Comparison of ENCODE assay signal across 8 cellular contexts in the genomic region with DNA sequence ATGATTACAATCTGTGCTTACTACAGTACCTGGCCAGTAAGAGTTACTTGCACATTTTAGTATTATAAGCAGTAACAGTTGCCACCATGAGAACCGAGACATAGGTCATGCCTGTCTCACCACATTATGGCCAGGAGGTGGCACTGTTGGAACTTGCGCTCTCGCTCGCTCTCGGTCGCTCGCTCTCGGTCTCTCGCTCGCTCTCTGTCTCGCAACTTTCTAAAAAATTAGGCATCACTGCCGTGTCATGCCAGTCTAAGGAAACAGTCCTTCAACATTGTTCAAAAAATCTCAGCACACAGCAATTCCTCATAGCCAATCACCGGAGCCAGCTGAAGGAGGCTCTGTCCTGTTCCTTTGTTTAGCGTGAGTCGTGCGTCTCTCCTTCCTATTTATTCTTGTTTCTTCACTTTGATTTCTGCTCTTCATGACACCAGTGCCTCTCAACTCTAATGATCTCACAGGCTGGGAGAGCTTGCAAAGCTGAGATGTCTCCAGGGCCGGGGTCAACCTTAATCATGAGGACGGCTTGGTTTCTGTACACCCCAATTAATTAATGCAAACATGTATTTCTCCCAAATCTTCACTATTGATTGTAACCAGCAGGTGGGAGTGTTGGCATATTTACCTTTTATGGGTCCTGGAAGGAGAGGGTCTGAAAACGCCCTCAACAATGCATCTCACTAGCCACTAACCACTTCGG. TPM values are rescaled to one million over a fixed set of nuclear protein-coding genes. Genes with fewer than 3 reads are reported as not detected.
DNase-seq lines count a peak whose midpoint lies in the region; ATAC-seq, FAIRE-seq and TF ChIP-seq lines count a peak whose summit lies in the region.

No MANE protein-coding gene starts in this region.

- FAIRE-seq in astrocyte (lab: Jason Lieb, UNC): peak; percentile 88

- H3K27me3 ChIP-seq in astrocyte (ENCODE audit: insufficient read depth, low read length): peaks cover 10% of the 10 kb centered on the region
- no peaks in the 10 kb centered on the region for H3K27me3 ChIP-seq in right cardiac atrium (ENCODE audit: control insufficient read depth, insufficient read depth)
- peaks cover 0 to 11% (median 3%) of the 10 kb centered on the region in 3 donors for H3K27me3 ChIP-seq in psoas muscle (ENCODE audit: insufficient read depth in 3 of 3, low read length in 2 of 3)

- H2AFZ ChIP-seq in astrocyte (ENCODE audit: low read depth, low read length): peak overlapping the region; percentile 95

- peak; percentile 69 for DNase-seq in GM13976 (ENCODE audit: low spot score)
- peak; percentile 64 for DNase-seq in NCI-H1417 treated with DMSO at 0.1 percent for 48 hours (lab: John Stamatoyannopoulos, UW)
- peak in 2 of 3 donors; percentile 18 to 48 for DNase-seq in T-helper 17 cell
- DNase-seq in astrocyte (ENCODE audit: low read depth): peak; percentile 60
- peak; percentile 76 to 90 (median 82) for DNase-seq in right cardiac atrium
- DNase-seq in psoas muscle: peak; percentile 68 to 83
- DNase-seq in cortex of kidney (lab: John Stamatoyannopoulos, UW): no peak

- ATAC-seq in HG02840 (IDR thresholded peaks at IDR 0.05; ENCODE audit: low FRiP score, unreplicated experiment): peak; percentile 86
- ATAC-seq in T-helper 17 cell: peak; percentile 90
- ATAC-seq in right cardiac atrium: peak; percentile 91 to 92
- peak; percentile 90 to 95 (median 92) for ATAC-seq in psoas muscle

- H3K4me3 Mint-ChIP-seq in T-helper 17 cell (no peak overlapping the region), astrocyte (ENCODE audit: unreplicated experiment) (no peak overlapping the region)

- peaks cover 6% of the 10 kb centered on the region for H3K9me3 Mint-ChIP-seq in astrocyte (ENCODE audit: unreplicated experiment)

- H3K4me3 ChIP-seq in astrocyte (ENCODE audit: insufficient read depth, low read depth, low read length) (peak overlapping the region; percentile 95), right cardiac atrium (ENCODE audit: low read length) (peak overlapping the region; percentile 84), psoas muscle (peak overlapping the region; percentile 66)

- H4K20me1 ChIP-seq in astrocyte (ENCODE audit: insufficient read depth, low read length): no peaks in the 10 kb centered on the region

- H3K27ac ChIP-seq in astrocyte (ENCODE audit: low read depth, low read length) (peak overlapping the region; percentile 86), right cardiac atrium (ENCODE audit: low read length) (peak overlapping the region; percentile 73), psoas muscle (peak overlapping the region; percentile 48)

- no peaks in the 10 kb centered on the region for H3K36me3 ChIP-seq in astrocyte (ENCODE audit: insufficient read depth, low read length)
- H3K36me3 ChIP-seq in psoas muscle (ENCODE audit: insufficient read depth in 1 of 2, low read depth in 1 of 2): no peaks in the 10 kb centered on the region

- in situ Hi-C loops in GM13976 (cut with MboI; ENCODE audit: low sequenced_read_pairs, unreplicated experiment): loop anchor here (10.0 kb wide), 1 partner anchor 430 kb away; no protein-coding TSS in a partner anchor

- under 1% methylated on average over 20 of the region's 20 CpGs for WGBS in right cardiac atrium
- WGBS in psoas muscle, 3 donors: 0% methylated on average over 20 of the region's 20 CpGs

- TF ChIP-seq CTCF in GM13976 (IDR thresholded peaks at IDR 0.05; ENCODE audit: borderline replicate concordance, control extremely low read depth, extremely low read depth, insufficient read depth, missing control alignments): peak; percentile 88
- peak; percentile 95 for TF ChIP-seq CTCF in astrocyte (IDR thresholded peaks at IDR 0.05; ENCODE audit: insufficient read depth, low read depth, low read length)
- TF ChIP-seq CTCF in psoas muscle (IDR thresholded peaks at IDR 0.05): peak; percentile 87

- H3K27ac Mint-ChIP-seq in T-helper 17 cell (no peak overlapping the region), astrocyte (ENCODE audit: unreplicated experiment) (no peak overlapping the region)

- H3K79me2 ChIP-seq in astrocyte (ENCODE audit: insufficient read depth, low read length): no peaks in the 10 kb centered on the region

- H3K9me3 ChIP-seq in T-helper 17 cell (ENCODE audit: control insufficient read depth, low read length, poor library complexity, severe bottlenecking) (no peaks in the 10 kb centered on the region), astrocyte (ENCODE audit: insufficient read depth, low read depth, low read length) (no peaks in the 10 kb centered on the region), right cardiac atrium (ENCODE audit: control insufficient read depth, low read length) (no peaks in the 10 kb centered on the region), psoas muscle (no peaks in the 10 kb centered on the region)

- intact Hi-C loops in right cardiac atrium (cut with DNase I) (loop anchor here (1.0 to 10.0 kb wide), 5 partner anchors 428 to 460 kb away; no protein-coding TSS in a partner anchor), psoas muscle (cut with DNase I) (loop anchor here (1.0 to 5.0 kb wide), 5 partner anchors 222 to 460 kb away; no protein-coding TSS in a partner anchor)

- H3K27me3 Mint-ChIP-seq in T-helper 17 cell (peaks cover 35% of the 10 kb centered on the region), astrocyte (ENCODE audit: low read depth, unreplicated experiment) (peaks cover 19% of the 10 kb centered on the region)

- H3K36me3 Mint-ChIP-seq in T-helper 17 cell (ENCODE audit: low read depth) (peaks cover 6% of the 10 kb centered on the region), astrocyte (ENCODE audit: low read depth, unreplicated experiment) (peaks cover 1% of the 10 kb centered on the region)

- peaks cover 13% of the 10 kb centered on the region for H3K4me1 ChIP-seq in astrocyte (ENCODE audit: insufficient read depth, low read length)
- peaks cover 2% of the 10 kb centered on the region for H3K4me1 ChIP-seq in right cardiac atrium (ENCODE audit: control insufficient read depth, insufficient read depth, low read length)
- H3K4me1 ChIP-seq in psoas muscle: peaks cover 11% of the 10 kb centered on the region

- peaks cover 18% of the 10 kb centered on the region for H3K4me1 Mint-ChIP-seq in T-helper 17 cell
- H3K4me1 Mint-ChIP-seq in astrocyte (ENCODE audit: low read depth, unreplicated experiment): peaks cover 10% of the 10 kb centered on the region

- H3K4me2 ChIP-seq in astrocyte (ENCODE audit: low read length): peak overlapping the region; percentile 97

- peak overlapping the region; percentile 95 for H3K9ac ChIP-seq in astrocyte (ENCODE audit: low read length)

RNA-seq across cellular contexts. Expression of gene ADAMTS8, which starts 6.3 kb away (rescaled TPM):
- total RNA-seq in T-helper 17 cell (not detected), astrocyte (0.17 and 0.20 TPM in 2 replicates), right cardiac atrium (10 to 100 TPM in 1 of 4 donors, 1 to 10 TPM in 1, under 1 TPM in 2; 0.45 to 10.1 (median 0.95) TPM), psoas muscle (1 to 10 TPM in 1 of 4 donors, under 1 TPM in 2, not detected in 1; 0.14 to 1.2 (median 0.79) TPM)
- polyA plus RNA-seq in right cardiac atrium (0.88 TPM), psoas muscle (under 1 TPM; 0.12 to 0.42 (median 0.23) TPM)

RNA-seq across cellular contexts. Expression of gene ADAMTS15, which starts 13.8 kb away (rescaled TPM):
- total RNA-seq in T-helper 17 cell (not detected), astrocyte (10.0 and 13.8 TPM in 2 replicates), right cardiac atrium (10 to 100 TPM; 13.4 to 30.2 (median 30.0) TPM), psoas muscle (1 to 10 TPM; 1.5 to 2.2 (median 1.8) TPM)
- polyA plus RNA-seq in right cardiac atrium (13.7 TPM), psoas muscle (1 to 10 TPM in 1 of 3 donors, under 1 TPM in 2; 0.66 to 3.1 (median 0.79) TPM)
